ENCODE assay signal across 19 cellular contexts in genomic region chr3:193780371-193780770, GRCh38.
DNase-seq lines count a peak whose midpoint lies in the region; ATAC-seq and TF ChIP-seq lines count a peak whose summit lies in the region.
"Had no signal": no experiment of that assay in that cellular context is flagged by ENCODE, and none has a peak within 500 bp of the region (broad histone marks: within the 10 kb centered on the region; RNA-seq: fewer than 3 reads in every experiment).

No MANE protein-coding gene starts in this region.

- H2BK15ac ChIP-seq in neuronal stem cell (ENCODE audit: low read length) = no peak overlapping the region

- no peaks in the 10 kb centered on the region for H3K9me3 Mint-ChIP-seq in Calu3 (ENCODE audit: low read depth, unreplicated experiment)
- H3K9me3 Mint-ChIP-seq in stimulated activated naive B cell treated with anti-CD40 and anti-IgM and Interleukin-4, amounts not matched to agents 10 μg/mL and 1 μg/mL and 100 μg/mL, for 72 hours = no peaks in the 10 kb centered on the region
- H3K9me3 Mint-ChIP-seq: activated B cell treated with CpG ODN at 0.5 μM for 24 hours; activated naive CD4-positive, alpha-beta T cell treated with anti-CD3 and anti-CD28 coated beads, Interleukin-2, amount 10 ng/mL, durations not matched to agents 7 days and 5 days; activated T-helper 1 cell treated with anti-CD3 and anti-CD28 coated beads, Interleukin-12 subunit alpha, Interleukin-12 subunit beta, Interleukin-2, Interleukin-4 antibody, amounts not matched to agents 30 ng/mL and 10 ng/mL and 1 ng/mL, durations not matched to agents 14 hours and 24 hours and 36 hours had no signal

- H3K9me2 ChIP-seq in Karpas-422 (replicated peaks; ENCODE audit: insufficient read depth, low read length) = no peaks in the 10 kb centered on the region

- H3K36me3 ChIP-seq in neuronal stem cell (replicated peaks in 1 of 2; ENCODE audit: control insufficient read depth in 2 of 2, insufficient read depth in 2 of 2, low read length in 2 of 2) (no peaks in the 10 kb centered on the region), Karpas-422 (ENCODE audit: insufficient read depth, low read length) (no peaks in the 10 kb centered on the region)
- H3K36me3 ChIP-seq: cardiac muscle cell, esophagus squamous epithelium, spleen, thoracic aorta had no signal

- DNase-seq in Calu3 (no peak), RPMI7951 (ENCODE audit: low read depth) (peak; percentile 59), fibroblast of mammary gland (ENCODE audit: low read depth) (peak; percentile 24), neuronal stem cell (ENCODE audit: low spot score) (no peak), Karpas-422 (no peak), OCI-M2 (lab: John Stamatoyannopoulos, UW; ENCODE audit: unreplicated experiment) (no peak), Right ventricle myocardium inferior (ENCODE audit: missing footprints) (no peak)
- DNase-seq in stimulated activated naive B cell treated with anti-CD40 and anti-IgM and Interleukin-4, amounts not matched to agents 10 μg/mL and 1 μg/mL and 100 μg/mL, for 72 hours = no peak
- DNase-seq: activated B cell treated with CpG ODN at 0.5 μM for 24 hours; cortex of kidney; esophagus squamous epithelium; NCI-H1436 treated with DMSO at 0.1 percent for 48 hours; stimulated activated naive CD4-positive, alpha-beta T cell treated with Interleukin-2 at 50 U/mL for 16 hours had no signal

- CTCF ChIA-PET in Calu3 (lab: Charles Lee) = interaction anchor here (0.6 to 4.4 kb wide), 24 partner anchors 11 to 564 kb away, joined by 3 to 86 read pairs (median 7); partner anchors contain the start of gene HES1

- H3K79me1 ChIP-seq in neuronal stem cell (ENCODE audit: low read depth, low read length) = no peaks in the 10 kb centered on the region

- BruUV-seq in Calu3 (replicated peaks; lab: Mats Ljungman, UMichigan) = no TSS peak

- peak overlapping the region; percentile 49 for H3K18ac ChIP-seq in neuronal stem cell (ENCODE audit: low read length)

- H4K91ac ChIP-seq in neuronal stem cell (ENCODE audit: low read depth, low read length, poor library complexity) = no peak overlapping the region

- H2BK12ac ChIP-seq in neuronal stem cell (ENCODE audit: low read length) = no peak overlapping the region

- H3K27ac Mint-ChIP-seq in Calu3 (ENCODE audit: unreplicated experiment) = peak overlapping the region; percentile 97
- H3K27ac Mint-ChIP-seq in stimulated activated naive B cell treated with anti-CD40 and anti-IgM and Interleukin-4, amounts not matched to agents 10 μg/mL and 1 μg/mL and 100 μg/mL, for 72 hours = no peak overlapping the region
- H3K27ac Mint-ChIP-seq: activated B cell treated with CpG ODN at 0.5 μM for 24 hours; activated naive CD4-positive, alpha-beta T cell treated with anti-CD3 and anti-CD28 coated beads, Interleukin-2, amount 10 ng/mL, durations not matched to agents 7 days and 5 days; activated T-helper 1 cell treated with anti-CD3 and anti-CD28 coated beads, Interleukin-12 subunit alpha, Interleukin-12 subunit beta, Interleukin-2, Interleukin-4 antibody, amounts not matched to agents 30 ng/mL and 10 ng/mL and 1 ng/mL, durations not matched to agents 14 hours and 24 hours and 36 hours had no signal

- H3K4me3 ChIP-seq in fibroblast of mammary gland (ENCODE audit: control insufficient read depth, low read depth, low read length) (no peak overlapping the region), neuronal stem cell (ENCODE audit: low read length in 2 of 2) (no peak overlapping the region), Karpas-422 (ENCODE audit: low read length) (no peak overlapping the region)
- H3K4me3 ChIP-seq: cardiac muscle cell, esophagus squamous epithelium, spleen, thoracic aorta had no signal

- intact Hi-C loops in Calu3 (cut with micrococcal nuclease; ENCODE audit: unreplicated experiment) = loop anchor here (5.0 kb wide), 1 partner anchor 282 kb away; no protein-coding TSS in a partner anchor
- intact Hi-C loops in Right ventricle myocardium inferior (cut with DNase I) = loop anchor here (1.0 to 5.0 kb wide), 4 partner anchors 356 to 622 kb away; partner anchors contain the start of gene HES1

- H3K27ac ChIP-seq in neuronal stem cell (replicated peaks; ENCODE audit: low read length) (no peak overlapping the region), Karpas-422 (ENCODE audit: low read length) (no peak overlapping the region)
- H3K27ac ChIP-seq: cardiac muscle cell, KMS-11, thoracic aorta had no signal

- H3K4me1 ChIP-seq in neuronal stem cell (ENCODE audit: control insufficient read depth in 2 of 2, insufficient read depth in 1 of 2, low read depth in 1 of 2, low read length in 2 of 2) (peaks cover 32 to 33% of the 10 kb centered on the region in 2 donors), Karpas-422 (ENCODE audit: low read length) (peaks cover 16% of the 10 kb centered on the region)

- H3K4me2 ChIP-seq in neuronal stem cell (ENCODE audit: insufficient read depth, low read length, poor library complexity, severe bottlenecking) (no peak overlapping the region), Karpas-422 (ENCODE audit: low read depth, low read length, poor library complexity, severe bottlenecking) (no peak overlapping the region)
- H3K4me2 ChIP-seq: KMS-11 had no signal

- WGBS in neuronal stem cell (ENCODE audit: extremely low coverage in 2 of 2, insufficient read length in 2 of 2, insufficient replicate concordance in 1 of 2), 2 donors = no CpG with 5 or more reads among the region's 6 CpGs

- no peak overlapping the region for H3K4me3 Mint-ChIP-seq in Calu3 (ENCODE audit: low read depth, unreplicated experiment)
- H3K4me3 Mint-ChIP-seq in stimulated activated naive B cell treated with anti-CD40 and anti-IgM and Interleukin-4, amounts not matched to agents 10 μg/mL and 1 μg/mL and 100 μg/mL, for 72 hours = no peak overlapping the region
- H3K4me3 Mint-ChIP-seq: activated B cell treated with CpG ODN at 0.5 μM for 24 hours; activated naive CD4-positive, alpha-beta T cell treated with anti-CD3 and anti-CD28 coated beads, Interleukin-2, amount 10 ng/mL, durations not matched to agents 7 days and 5 days had no signal

- TF ChIP-seq CTCF in Calu3 (IDR thresholded peaks at IDR 0.05; ENCODE audit: unreplicated experiment) = no peak
- TF ChIP-seq CTCF in fibroblast of mammary gland (conservative IDR thresholded peaks at IDR 0.05; ENCODE audit: control insufficient read depth, insufficient read depth, low read depth, low read length) = no peak

- H2AK5ac ChIP-seq in neuronal stem cell (ENCODE audit: low read depth, low read length) = no peak overlapping the region

- no peak overlapping the region for H4K8ac ChIP-seq in neuronal stem cell (ENCODE audit: low read depth, low read length)

- H3K4ac ChIP-seq in neuronal stem cell (ENCODE audit: low read length) = no peak overlapping the region

- H3K23ac ChIP-seq in neuronal stem cell (ENCODE audit: low read depth, low read length, poor library complexity) = no peak overlapping the region

- H3K9me3 ChIP-seq in neuronal stem cell (replicated peaks in 1 of 2; ENCODE audit: control insufficient read depth in 2 of 2, insufficient read depth in 1 of 2, low read depth in 1 of 2, low read length in 2 of 2) (no peaks in the 10 kb centered on the region), Karpas-422 (ENCODE audit: low read length) (no peaks in the 10 kb centered on the region)
- H3K9me3 ChIP-seq: esophagus squamous epithelium, spleen, thoracic aorta had no signal

- H3K14ac ChIP-seq in neuronal stem cell (ENCODE audit: low read length) = no peak overlapping the region

- H3K36me3 Mint-ChIP-seq in Calu3 (ENCODE audit: insufficient read depth, unreplicated experiment) = peaks cover 7% of the 10 kb centered on the region
- no peaks in the 10 kb centered on the region for H3K36me3 Mint-ChIP-seq in stimulated activated naive B cell treated with anti-CD40 and anti-IgM and Interleukin-4, amounts not matched to agents 10 μg/mL and 1 μg/mL and 100 μg/mL, for 72 hours
- H3K36me3 Mint-ChIP-seq: activated naive CD4-positive, alpha-beta T cell treated with anti-CD3 and anti-CD28 coated beads, Interleukin-2, amount 10 ng/mL, durations not matched to agents 7 days and 5 days had no signal

- no peak overlapping the region for H2BK120ac ChIP-seq in neuronal stem cell (ENCODE audit: low read depth, low read length)

- peaks cover 0 to 25% (median 0%) of the 10 kb centered on the region in 3 experiments for H3K27me3 ChIP-seq in neuronal stem cell (ENCODE audit: control insufficient read depth in 3 of 3, insufficient read depth in 3 of 3, low read depth in 1 of 3, low read length in 3 of 3)
- H3K27me3 ChIP-seq in Karpas-422 (ENCODE audit: low read length) = no peaks in the 10 kb centered on the region; the same call in 1 of the 2 replicates
- H3K27me3 ChIP-seq: cardiac muscle cell had no signal

- no peak overlapping the region for H2AFZ ChIP-seq in neuronal stem cell (ENCODE audit: low read length)
- no peak overlapping the region for H2AFZ ChIP-seq in Karpas-422 (ENCODE audit: low read length)

- H2BK5ac ChIP-seq in neuronal stem cell (ENCODE audit: low read length) = no peak overlapping the region

- no peaks in the 10 kb centered on the region for H3K79me2 ChIP-seq in Karpas-422 (ENCODE audit: low read length)

- no peaks in the 10 kb centered on the region for H4K20me1 ChIP-seq in Karpas-422 (ENCODE audit: insufficient read depth, low read depth, low read length)

- ATAC-seq in stimulated activated naive B cell treated with anti-CD40 and anti-IgM and Interleukin-4, amounts not matched to agents 10 μg/mL and 1 μg/mL and 100 μg/mL, for 72 hours (replicated peaks) = no peak
- ATAC-seq in Right ventricle myocardium inferior = no peak

- H3K27me3 Mint-ChIP-seq in Calu3 (ENCODE audit: unreplicated experiment) = no peaks in the 10 kb centered on the region
- H3K27me3 Mint-ChIP-seq in stimulated activated naive B cell treated with anti-CD40 and anti-IgM and Interleukin-4, amounts not matched to agents 10 μg/mL and 1 μg/mL and 100 μg/mL, for 72 hours = peaks cover 36 to 62% of the 10 kb centered on the region in 2 donors

- H3K4me1 Mint-ChIP-seq in Calu3 (ENCODE audit: low read depth, unreplicated experiment) = peaks cover 55% of the 10 kb centered on the region
- peaks cover 3 to 7% of the 10 kb centered on the region in 2 donors for H3K4me1 Mint-ChIP-seq in stimulated activated naive B cell treated with anti-CD40 and anti-IgM and Interleukin-4, amounts not matched to agents 10 μg/mL and 1 μg/mL and 100 μg/mL, for 72 hours

- no peak overlapping the region for H3K9ac ChIP-seq in neuronal stem cell (ENCODE audit: low read depth, low read length, poor library complexity)
- no peak overlapping the region for H3K9ac ChIP-seq in Karpas-422 (ENCODE audit: low read length)
- H3K9ac ChIP-seq: KMS-11 had no signal

Comparison
In these comparisons a context has a peak if more than half of its experiments do, and no peak if none do; other contexts are left out.
1. DNase-seq: peak in RPMI7951 (single experiment) and fibroblast of mammary gland (single experiment); none in Calu3 (single experiment), neuronal stem cell (single experiment), Karpas-422 (single experiment), stimulated activated naive B cell treated with anti-CD40 and anti-IgM and Interleukin-4, amounts not matched to agents 10 μg/mL and 1 μg/mL and 100 μg/mL, for 72 hours (single experiment), OCI-M2 (single experiment) and Right ventricle myocardium inferior (single experiment).